ENCODE assay signal across 8 cellular contexts in genomic region chr17:42548070-42548837, GRCh38. TPM values are rescaled to one million over a fixed set of nuclear protein-coding genes. Genes with fewer than 3 reads are reported as not detected.
DNase-seq lines count a peak whose midpoint lies in the region; ATAC-seq and TF ChIP-seq lines count a peak whose summit lies in the region.

No MANE protein-coding gene starts in this region.

- DNase-seq in HuH-7.5 (ENCODE audit: low spot score), result peak; percentile 84
- peak; percentile 50 to 69 (median 60) for DNase-seq in activated CD4-positive, CD25-positive, alpha-beta regulatory T cell (lab: John Stamatoyannopoulos, UW)
- DNase-seq in cerebellum (ENCODE audit: low spot score), result peak; percentile 80
- peak; percentile 70 to 85 for DNase-seq in mesothelial cell of epicardium (ENCODE audit: low spot score in 2 of 2, unreplicated experiment in 2 of 2)
- peak; percentile 81 for DNase-seq in stimulated activated naive B cell treated with anti-CD40 and anti-IgM and Interleukin-4, amounts not matched to agents 10 μg/mL and 1 μg/mL and 100 μg/mL, for 72 hours
- DNase-seq in NCI-H2227 treated with DMSO at 0.1 percent for 48 hours (lab: John Stamatoyannopoulos, UW), result no peak
- DNase-seq in NCI-H128 (lab: John Stamatoyannopoulos, UW; ENCODE audit: unreplicated experiment), result no peak

- peaks cover 2% of the 10 kb centered on the region for H3K36me3 Mint-ChIP-seq in mesothelial cell of epicardium
- H3K36me3 Mint-ChIP-seq in stimulated activated naive B cell treated with anti-CD40 and anti-IgM and Interleukin-4, amounts not matched to agents 10 μg/mL and 1 μg/mL and 100 μg/mL, for 72 hours, result peaks cover 6 to 28% of the 10 kb centered on the region in 2 donors

- peak; percentile 38 for ATAC-seq in GM18861 (IDR thresholded peaks at IDR 0.05; ENCODE audit: unreplicated experiment)
- ATAC-seq in stimulated activated naive B cell treated with anti-CD40 and anti-IgM and Interleukin-4, amounts not matched to agents 10 μg/mL and 1 μg/mL and 100 μg/mL, for 72 hours (replicated peaks), result peak; percentile 90 to 94

- no peaks in the 10 kb centered on the region for H3K9me3 Mint-ChIP-seq in mesothelial cell of epicardium
- H3K9me3 Mint-ChIP-seq in stimulated activated naive B cell treated with anti-CD40 and anti-IgM and Interleukin-4, amounts not matched to agents 10 μg/mL and 1 μg/mL and 100 μg/mL, for 72 hours, result no peaks in the 10 kb centered on the region

- H3K27ac Mint-ChIP-seq in mesothelial cell of epicardium, result peak overlapping the region; percentile 56
- no peak overlapping the region for H3K27ac Mint-ChIP-seq in stimulated activated naive B cell treated with anti-CD40 and anti-IgM and Interleukin-4, amounts not matched to agents 10 μg/mL and 1 μg/mL and 100 μg/mL, for 72 hours

- TF ChIP-seq CTCF in mesothelial cell of epicardium (IDR thresholded peaks at IDR 0.05; ENCODE audit: unreplicated experiment), result peak; percentile 33

- H3K4me1 Mint-ChIP-seq in mesothelial cell of epicardium, result peaks cover 8% of the 10 kb centered on the region
- H3K4me1 Mint-ChIP-seq in stimulated activated naive B cell treated with anti-CD40 and anti-IgM and Interleukin-4, amounts not matched to agents 10 μg/mL and 1 μg/mL and 100 μg/mL, for 72 hours, result peaks cover 11 to 42% of the 10 kb centered on the region in 2 donors

- peak overlapping the region; percentile 61 for H3K4me3 Mint-ChIP-seq in mesothelial cell of epicardium
- peak overlapping the region; percentile 59 to 76 for H3K4me3 Mint-ChIP-seq in stimulated activated naive B cell treated with anti-CD40 and anti-IgM and Interleukin-4, amounts not matched to agents 10 μg/mL and 1 μg/mL and 100 μg/mL, for 72 hours

- no peaks in the 10 kb centered on the region for H3K27me3 Mint-ChIP-seq in mesothelial cell of epicardium (ENCODE audit: low read depth)
- no peaks in the 10 kb centered on the region for H3K27me3 Mint-ChIP-seq in stimulated activated naive B cell treated with anti-CD40 and anti-IgM and Interleukin-4, amounts not matched to agents 10 μg/mL and 1 μg/mL and 100 μg/mL, for 72 hours

RNA-seq across cellular contexts. Expression of gene HSD17B1, which starts 4.5 kb away (rescaled TPM):
- 1.8 TPM for total RNA-seq in cerebellum
- 1.6 to 3.0 TPM (median 2.2 TPM) in 3 replicates for total RNA-seq in mesothelial cell of epicardium

RNA-seq across cellular contexts. Expression of gene NAGLU, which starts 12.2 kb away (rescaled TPM):
- total RNA-seq in cerebellum (8.8 TPM), mesothelial cell of epicardium (31.0 to 31.9 TPM (median 31.5 TPM) in 3 replicates)

RNA-seq across cellular contexts. Expression of gene COASY, which starts 13.7 kb away (rescaled TPM):
- total RNA-seq in cerebellum, result 5.6 TPM
- total RNA-seq in mesothelial cell of epicardium, result 60.7 to 62.0 TPM (median 61.4 TPM) in 3 replicates

RNA-seq across cellular contexts. Expression of gene MLX, which starts 18.6 kb away (rescaled TPM):
- total RNA-seq in cerebellum, result 21.6 TPM
- 26.1 to 27.8 TPM (median 27.0 TPM) in 3 replicates for total RNA-seq in mesothelial cell of epicardium

RNA-seq across cellular contexts. Expression of gene PSMC3IP, which starts 29.3 kb away (rescaled TPM):
- total RNA-seq in cerebellum, result 6.2 TPM
- total RNA-seq in mesothelial cell of epicardium, result 8.3 to 9.8 TPM (median 9.7 TPM) in 3 replicates

Comparison
In these comparisons a context has a peak if more than half of its experiments do, and no peak if none do; other contexts are left out.
1. DNase-seq: peak in HuH-7.5 (single experiment), activated CD4-positive, CD25-positive, alpha-beta regulatory T cell (4 of 4), cerebellum (single experiment), mesothelial cell of epicardium (2 of 2) and stimulated activated naive B cell treated with anti-CD40 and anti-IgM and Interleukin-4, amounts not matched to agents 10 μg/mL and 1 μg/mL and 100 μg/mL, for 72 hours (single experiment); none in NCI-H2227 treated with DMSO at 0.1 percent for 48 hours (single experiment) and NCI-H128 (single experiment).